In the genomic region with DNA sequence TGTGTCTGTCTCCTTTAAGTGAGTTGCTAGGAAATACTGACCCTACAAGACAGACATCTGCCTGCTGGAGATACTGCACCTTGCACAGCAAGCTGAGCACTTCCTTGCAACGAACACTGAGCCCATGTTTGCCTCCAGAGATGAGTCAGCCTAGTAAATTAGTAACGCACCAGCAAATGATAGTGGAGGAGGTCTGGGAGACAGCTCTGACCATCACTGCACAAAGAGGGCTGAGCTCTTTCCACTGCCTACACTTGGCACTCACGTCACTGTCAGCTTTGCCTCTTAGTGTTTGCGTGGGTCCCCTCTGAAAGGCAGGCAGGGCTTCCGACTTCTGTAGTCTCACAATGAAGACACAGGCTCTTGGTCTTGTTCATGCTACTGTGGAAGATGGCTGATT, we compare ENCODE assay signal across 7 cellular contexts.
DNase-seq lines count a peak whose midpoint lies in the region; ATAC-seq and TF ChIP-seq lines count a peak whose summit lies in the region.

No MANE protein-coding gene starts in this region.

- TF ChIP-seq CTCF in astrocyte of the spinal cord (IDR thresholded peaks at IDR 0.05; ENCODE audit: low read depth, low read length) = no peak

- no peak overlapping the region for H3K4me3 ChIP-seq in astrocyte of the spinal cord (ENCODE audit: low read depth, low read length)

- DNase-seq in astrocyte of the spinal cord (ENCODE audit: low read depth, low spot score) (peak; percentile 86), UCSD-AML1 (lab: John Stamatoyannopoulos, UW; ENCODE audit: unreplicated experiment) (no peak), NK-92 (lab: John Stamatoyannopoulos, UW; ENCODE audit: unreplicated experiment) (no peak)
- DNase-seq in stimulated activated CD8-positive, alpha-beta memory T cell treated with anti-CD3 and anti-CD28 coated beads, Interleukin-4, amount 100 ng/mL, for 48 hours = peak; percentile 52

- ATAC-seq in GM18502 (IDR thresholded peaks at IDR 0.05; ENCODE audit: poor library complexity, unreplicated experiment) = peak; percentile 99
- peak; percentile 99 for ATAC-seq in GM21515 (IDR thresholded peaks at IDR 0.05; ENCODE audit: unreplicated experiment)
- peak; percentile 100 for ATAC-seq in HG03575 (IDR thresholded peaks at IDR 0.05; ENCODE audit: extremely low read depth, insufficient number of reproducible peaks, low FRiP score, unreplicated experiment)

- in situ Hi-C loops in astrocyte of the spinal cord (cut with HindIII; ENCODE audit: low sequenced_read_pairs) = no loop called here

Comparison
In these comparisons a context has a peak if more than half of its experiments do, and no peak if none do; other contexts are left out.
1. DNase-seq: peak in astrocyte of the spinal cord (single experiment) and stimulated activated CD8-positive, alpha-beta memory T cell treated with anti-CD3 and anti-CD28 coated beads, Interleukin-4, amount 100 ng/mL, for 48 hours (single experiment); none in UCSD-AML1 (single experiment) and NK-92 (single experiment).
2. Peak in every context shown above with its lines, with median percentiles within 50 percentile points of each other: ATAC-seq.